In genomic region chr4:99968330-99968729, GRCh38 we compare ENCODE assay signal across 1 cellular context.
TF ChIP-seq lines count a peak whose summit lies in the region.

No MANE protein-coding gene starts in this region.

TF ChIP-seq in H1, 55 proteins besides CTCF, POLR2A, EP300 and RAD21:
- TF ChIP-seq CHD1 (IDR thresholded peaks at IDR 0.05; ENCODE audit: low read depth, low read length), result no peak
- TF ChIP-seq SP1 (IDR thresholded peaks at IDR 0.05; ENCODE audit: low read depth, low read length), result no peak
- TF ChIP-seq KDM4A (IDR thresholded peaks at IDR 0.05; ENCODE audit: low read depth, low read length, severe bottlenecking), result no peak
- no peak for TF ChIP-seq SRF (IDR thresholded peaks at IDR 0.05; ENCODE audit: low read depth, low read length)
- no peak for TF ChIP-seq SIRT6 (IDR thresholded peaks at IDR 0.05; ENCODE audit: low read length)
- no peak for TF ChIP-seq HDAC6 (IDR thresholded peaks at IDR 0.05; ENCODE audit: low read depth, low read length)
- TF ChIP-seq HDAC2 (IDR thresholded peaks at IDR 0.05; ENCODE audit: borderline replicate concordance in 1 of 2, low read depth in 2 of 2, low read length in 2 of 2), result no peak
- no peak for TF ChIP-seq BACH1 (IDR thresholded peaks at IDR 0.05; ENCODE audit: low read length)
